9 cellular contexts compared by ENCODE assay signal in the genomic region with DNA sequence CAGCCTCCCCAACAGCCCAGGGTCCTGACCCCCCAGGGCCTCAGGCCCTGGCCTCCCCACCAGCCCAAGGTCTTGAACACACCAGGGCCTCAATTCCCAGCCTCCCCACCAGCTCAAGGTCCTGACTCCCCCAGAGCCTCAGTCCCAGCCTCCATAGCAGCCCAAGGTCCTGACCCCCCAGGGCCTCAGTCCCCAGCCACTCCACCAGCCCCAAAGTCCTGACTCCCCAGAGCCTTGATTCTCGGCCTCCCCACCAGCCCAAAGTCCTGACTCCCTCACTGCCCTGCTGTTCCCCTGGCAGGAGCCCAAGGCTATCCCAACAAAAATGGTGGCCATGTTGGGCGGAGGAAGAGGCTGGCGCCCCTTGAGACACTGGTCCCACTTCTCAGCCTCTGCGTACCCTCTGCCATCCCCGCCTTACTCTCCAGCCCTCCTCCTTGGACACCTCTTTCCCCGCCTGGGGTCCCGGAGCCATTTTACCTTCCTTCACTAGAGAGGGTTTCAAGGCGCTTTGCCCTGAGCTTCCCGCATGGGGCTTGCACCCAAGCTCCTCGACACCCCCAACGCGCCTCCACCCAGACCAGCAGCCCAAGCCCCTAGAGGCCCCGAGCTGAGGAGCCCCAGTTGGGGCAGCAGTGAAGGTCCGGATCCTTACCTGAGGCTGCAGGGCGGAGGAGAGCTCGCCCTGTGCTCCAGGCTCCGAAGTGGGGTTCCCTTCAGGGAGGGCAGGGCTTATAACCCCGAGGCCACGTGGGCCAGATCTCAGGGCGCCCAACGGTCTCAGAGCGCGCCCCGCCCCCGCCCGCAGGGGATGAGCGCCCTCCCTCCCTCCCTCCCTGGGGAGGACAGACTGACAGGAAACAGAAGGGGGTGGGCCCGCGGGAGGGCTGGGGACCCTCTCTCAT. TPM values are rescaled to one million over a fixed set of nuclear protein-coding genes. Genes with fewer than 3 reads are reported as not detected.
DNase-seq lines count a peak whose midpoint lies in the region; ATAC-seq and TF ChIP-seq lines count a peak whose summit lies in the region.
"Had no signal": no experiment of that assay in that cellular context is flagged by ENCODE, and none has a peak within 500 bp of the region (broad histone marks: within the 10 kb centered on the region; RNA-seq: fewer than 3 reads in every experiment).

No MANE protein-coding gene starts in this region.

- H3K9me2 ChIP-seq in DOHH2 (replicated peaks; ENCODE audit: control insufficient read depth, low read length): no peaks in the 10 kb centered on the region

- H3K4me3 Mint-ChIP-seq in IgD-negative memory B cell: peak overlapping the region; percentile 90 to 100 (median 96)

- no peaks in the 10 kb centered on the region for H3K27me3 Mint-ChIP-seq in IgD-negative memory B cell

- H3K79me2 ChIP-seq in DOHH2 (ENCODE audit: control insufficient read depth, low read length): peaks cover 52% of the 10 kb centered on the region

- no peak for TF ChIP-seq CTCF in DOHH2 (IDR thresholded peaks at IDR 0.05; ENCODE audit: low read depth, low read length, poor library complexity, severe bottlenecking)
- TF ChIP-seq CTCF in gastroesophageal sphincter (IDR thresholded peaks at IDR 0.05): no peak

- H3K27ac Mint-ChIP-seq in IgD-negative memory B cell: peak overlapping the region; percentile 93 to 99 (median 99)

- H3K36me3 Mint-ChIP-seq in IgD-negative memory B cell: peaks cover 14% of the 10 kb centered on the region

- H4K20me1 ChIP-seq in DOHH2 (ENCODE audit: control insufficient read depth, insufficient read depth, low read depth, low read length): peaks cover 9% of the 10 kb centered on the region; the same call in 1 of the 2 replicates

- H3F3A ChIP-seq in DOHH2 (ENCODE audit: control insufficient read depth, insufficient read depth): peaks cover 73% of the 10 kb centered on the region

- H3K27ac ChIP-seq in DOHH2 (ENCODE audit: low read depth, low read length): peak overlapping the region; percentile 100
- H3K27ac ChIP-seq in gastroesophageal sphincter: peak overlapping the region in 3 of 4 donors; percentile 22 to 66 (median 26)

- 100% methylated on average over 1 of the region's 29 CpGs; no CpG with 5 or more reads in 1 of the 2 donors for WGBS in gastroesophageal sphincter (ENCODE audit: low coverage in 1 of 2), 2 donors

- H3K36me3 ChIP-seq in DOHH2 (ENCODE audit: control insufficient read depth, low read length) (peaks cover 34% of the 10 kb centered on the region), gastroesophageal sphincter (no peaks in the 10 kb centered on the region)

- DNase-seq in activated CD4-positive, alpha-beta T cell treated with anti-CD3 and anti-CD28 coated beads, Interleukin-2, amount 50 U/mL, for 48 hours: peak; percentile 93 to 94
- DNase-seq in stimulated activated CD4-positive, alpha-beta T cell treated with anti-CD3 and anti-CD28 coated beads, Interleukin-12 subunit alpha, Interleukin-12 subunit beta, amount 100 ng/mL, for 48 hours (ENCODE audit: low read depth in 2 of 3, low spot score in 1 of 3): peak; percentile 89 to 94 (median 91)
- DNase-seq in NCI-H748 treated with DMSO at 0.1 percent for 48 hours (lab: John Stamatoyannopoulos, UW): no peak

- ATAC-seq in gastroesophageal sphincter: peak; percentile 21
- no peak for ATAC-seq in GM18907 (IDR thresholded peaks at IDR 0.05; ENCODE audit: unreplicated experiment)
- ATAC-seq in HG03159 (IDR thresholded peaks at IDR 0.05; ENCODE audit: unreplicated experiment): no peak

- peak overlapping the region; percentile 98 for H3K4me2 ChIP-seq in DOHH2 (ENCODE audit: low read length)

- TF ChIP-seq EP300 in gastroesophageal sphincter (IDR thresholded peaks at IDR 0.05): no peak

- peak; percentile 65 to 89 for TF ChIP-seq POLR2A in gastroesophageal sphincter (IDR thresholded peaks at IDR 0.05)

- H3K9me3 ChIP-seq in DOHH2 (ENCODE audit: control insufficient read depth, insufficient read depth, low read length) (no peaks in the 10 kb centered on the region), gastroesophageal sphincter (no peaks in the 10 kb centered on the region)

- H3K4me1 ChIP-seq in DOHH2 (ENCODE audit: control insufficient read depth, low read length) (peaks cover 73% of the 10 kb centered on the region), gastroesophageal sphincter (peaks cover 0 to 33% (median 0%) of the 10 kb centered on the region in 3 donors)

- H3K9me3 Mint-ChIP-seq in IgD-negative memory B cell: peaks cover 0 to 1% (median 0%) of the 10 kb centered on the region in 3 donors

- H3K4me3 ChIP-seq in DOHH2 (ENCODE audit: low read length) (peak overlapping the region; percentile 78), gastroesophageal sphincter (peak overlapping the region; percentile 27 to 48)

- H3K4me1 Mint-ChIP-seq in IgD-negative memory B cell: peaks cover 25 to 56% (median 41%) of the 10 kb centered on the region in 3 donors

- H3K27me3 ChIP-seq in DOHH2 (ENCODE audit: control insufficient read depth, low read length): peaks cover 18% of the 10 kb centered on the region
- peaks cover 20% of the 10 kb centered on the region for H3K27me3 ChIP-seq in gastroesophageal sphincter

RNA-seq across cellular contexts. Expression of a gene that starts 3.5 kb away (rescaled TPM):
- polyA plus RNA-seq in IgD-negative memory B cell: 1.3 TPM
- total RNA-seq in gastroesophageal sphincter: 10 to 100 TPM in 3 of 4 donors, 1 to 10 TPM in 1; 7.4 to 44.8 (median 23.0) TPM
- total RNA-seq: dermis microvascular lymphatic vessel endothelial cell had no signal

RNA-seq across cellular contexts. Expression of a gene that starts 19.9 kb away (rescaled TPM):
- 94.2 TPM for polyA plus RNA-seq in IgD-negative memory B cell
- 10 to 100 TPM; 40.1 to 55.4 (median 45.1) TPM for total RNA-seq in gastroesophageal sphincter

RNA-seq across cellular contexts. Expression of a gene that starts 51.3 kb away (rescaled TPM):
- not detected for polyA plus RNA-seq in IgD-negative memory B cell
- total RNA-seq in gastroesophageal sphincter: 1 to 10 TPM in 1 of 4 donors, not detected in 3; 1.6 TPM
- total RNA-seq: dermis microvascular lymphatic vessel endothelial cell had no signal
